ENCODE assay signal across 1 cellular context in genomic region chr1:25888426-25888987, GRCh38.
TF ChIP-seq lines count a peak whose summit lies in the region.

No MANE protein-coding gene starts in this region.

TF ChIP-seq in SK-N-SH treated with all-trans-retinoic acid at 6 μM for 48 hours, 23 proteins besides CTCF, POLR2A, EP300 and RAD21:
- TF ChIP-seq, protein P1, sequence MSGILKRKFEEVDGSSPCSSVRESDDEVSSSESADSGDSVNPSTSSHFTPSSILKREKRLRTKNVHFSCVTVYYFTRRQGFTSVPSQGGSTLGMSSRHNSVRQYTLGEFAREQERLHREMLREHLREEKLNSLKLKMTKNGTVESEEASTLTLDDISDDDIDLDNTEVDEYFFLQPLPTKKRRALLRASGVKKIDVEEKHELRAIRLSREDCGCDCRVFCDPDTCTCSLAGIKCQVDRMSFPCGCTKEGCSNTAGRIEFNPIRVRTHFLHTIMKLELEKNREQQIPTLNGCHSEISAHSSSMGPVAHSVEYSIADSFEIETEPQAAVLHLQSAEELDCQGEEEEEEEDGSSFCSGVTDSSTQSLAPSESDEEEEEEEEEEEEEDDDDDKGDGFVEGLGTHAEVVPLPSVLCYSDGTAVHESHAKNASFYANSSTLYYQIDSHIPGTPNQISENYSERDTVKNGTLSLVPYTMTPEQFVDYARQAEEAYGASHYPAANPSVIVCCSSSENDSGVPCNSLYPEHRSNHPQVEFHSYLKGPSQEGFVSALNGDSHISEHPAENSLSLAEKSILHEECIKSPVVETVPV (CRISPR knock-in tag; IDR thresholded peaks at IDR 0.05): no peak
- TF ChIP-seq ZNF565 (CRISPR knock-in tag; conservative IDR thresholded peaks at IDR 0.05; ENCODE audit: low read depth): no peak
- TF ChIP-seq OSR1 (CRISPR knock-in tag; IDR thresholded peaks at IDR 0.05): no peak
- no peak for TF ChIP-seq TCF4 (CRISPR knock-in tag; IDR thresholded peaks at IDR 0.05; ENCODE audit: borderline replicate concordance)
- no peak for TF ChIP-seq ZNF70 (CRISPR knock-in tag; IDR thresholded peaks at IDR 0.05)
- no peak for TF ChIP-seq ISL1 (CRISPR knock-in tag; IDR thresholded peaks at IDR 0.05)
